In the genomic region with DNA sequence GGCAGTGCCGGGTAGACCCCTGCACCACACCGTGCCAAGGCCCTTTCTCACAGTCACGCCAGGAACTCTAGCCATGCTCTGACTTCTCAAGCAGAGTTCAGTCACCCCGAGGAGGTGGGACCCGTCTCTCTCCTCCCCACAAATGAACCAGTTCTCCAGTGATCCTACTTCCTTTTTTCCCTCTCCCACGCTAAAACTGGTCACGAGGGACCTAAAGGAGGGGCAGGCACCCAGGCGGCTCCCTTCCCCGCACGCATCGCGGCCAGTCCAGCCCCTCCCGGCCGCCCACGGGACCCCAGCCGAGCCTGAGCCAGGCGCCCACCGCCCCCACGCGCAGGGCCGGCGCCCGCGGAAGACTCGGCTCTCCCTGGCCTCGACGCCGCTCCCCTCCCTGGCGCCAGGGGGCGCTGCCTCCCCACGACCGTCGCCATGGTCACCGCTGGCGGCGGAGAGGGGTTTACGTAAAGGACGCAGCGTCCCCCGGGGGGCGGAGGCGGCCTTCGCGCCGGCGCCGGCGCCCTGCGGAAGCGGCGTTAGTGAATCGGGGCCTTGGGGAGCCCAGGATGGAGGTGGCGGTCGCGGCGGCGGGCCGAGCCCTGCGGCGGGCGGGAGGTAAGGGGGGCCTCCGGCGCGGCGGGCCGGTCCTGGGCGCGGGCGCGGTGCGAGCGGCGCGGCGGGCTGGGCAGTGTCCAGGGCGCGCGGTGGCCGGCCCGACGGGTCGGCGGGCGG, we compare ENCODE assay signal across 1 cellular context.
TF ChIP-seq lines count a peak whose summit lies in the region.

A gene with protein sequence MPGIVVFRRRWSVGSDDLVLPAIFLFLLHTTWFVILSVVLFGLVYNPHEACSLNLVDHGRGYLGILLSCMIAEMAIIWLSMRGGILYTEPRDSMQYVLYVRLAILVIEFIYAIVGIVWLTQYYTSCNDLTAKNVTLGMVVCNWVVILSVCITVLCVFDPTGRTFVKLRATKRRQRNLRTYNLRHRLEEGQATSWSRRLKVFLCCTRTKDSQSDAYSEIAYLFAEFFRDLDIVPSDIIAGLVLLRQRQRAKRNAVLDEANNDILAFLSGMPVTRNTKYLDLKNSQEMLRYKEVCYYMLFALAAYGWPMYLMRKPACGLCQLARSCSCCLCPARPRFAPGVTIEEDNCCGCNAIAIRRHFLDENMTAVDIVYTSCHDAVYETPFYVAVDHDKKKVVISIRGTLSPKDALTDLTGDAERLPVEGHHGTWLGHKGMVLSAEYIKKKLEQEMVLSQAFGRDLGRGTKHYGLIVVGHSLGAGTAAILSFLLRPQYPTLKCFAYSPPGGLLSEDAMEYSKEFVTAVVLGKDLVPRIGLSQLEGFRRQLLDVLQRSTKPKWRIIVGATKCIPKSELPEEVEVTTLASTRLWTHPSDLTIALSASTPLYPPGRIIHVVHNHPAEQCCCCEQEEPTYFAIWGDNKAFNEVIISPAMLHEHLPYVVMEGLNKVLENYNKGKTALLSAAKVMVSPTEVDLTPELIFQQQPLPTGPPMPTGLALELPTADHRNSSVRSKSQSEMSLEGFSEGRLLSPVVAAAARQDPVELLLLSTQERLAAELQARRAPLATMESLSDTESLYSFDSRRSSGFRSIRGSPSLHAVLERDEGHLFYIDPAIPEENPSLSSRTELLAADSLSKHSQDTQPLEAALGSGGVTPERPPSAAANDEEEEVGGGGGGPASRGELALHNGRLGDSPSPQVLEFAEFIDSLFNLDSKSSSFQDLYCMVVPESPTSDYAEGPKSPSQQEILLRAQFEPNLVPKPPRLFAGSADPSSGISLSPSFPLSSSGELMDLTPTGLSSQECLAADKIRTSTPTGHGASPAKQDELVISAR (plus strand): TSS at position 499 of the 729 bp plus-strand sequence. CDS start 39,765 bp downstream, outside the sequence.

TF ChIP-seq in HEK293, 187 proteins besides CTCF, POLR2A, EP300 and RAD21 (continued from another document):
- TF ChIP-seq, protein P1, sequence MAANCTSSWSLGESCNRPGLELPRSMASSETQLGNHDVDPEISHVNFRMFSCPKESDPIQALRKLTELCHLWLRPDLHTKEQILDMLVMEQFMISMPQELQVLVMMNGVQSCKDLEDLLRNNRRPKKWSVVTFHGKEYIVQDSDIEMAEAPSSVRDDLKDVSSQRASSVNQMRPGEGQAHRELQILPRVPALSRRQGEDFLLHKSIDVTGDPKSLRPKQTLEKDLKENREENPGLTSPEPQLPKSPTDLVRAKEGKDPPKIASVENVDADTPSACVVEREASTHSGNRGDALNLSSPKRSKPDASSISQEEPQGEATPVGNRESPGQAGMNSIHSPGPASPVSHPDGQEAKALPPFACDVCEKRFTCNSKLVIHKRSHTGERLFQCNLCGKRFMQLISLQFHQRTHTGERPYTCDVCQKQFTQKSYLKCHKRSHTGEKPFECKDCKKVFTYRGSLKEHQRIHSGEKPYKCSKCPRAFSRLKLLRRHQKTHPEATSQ (tag by site-specific recombination; IDR thresholded peaks at IDR 0.05): no peak
- TF ChIP-seq EGR2 (tag by site-specific recombination; IDR thresholded peaks at IDR 0.05; ENCODE audit: low read depth) (peak; percentile 58), KLF10 (tag by site-specific recombination; IDR thresholded peaks at IDR 0.05) (no peak), ZNF248 (tag by site-specific recombination; IDR thresholded peaks at IDR 0.05) (no peak), BCL11A (tag by site-specific recombination; IDR thresholded peaks at IDR 0.05; ENCODE audit: low read depth) (no peak), ZNF138 (tag by site-specific recombination; IDR thresholded peaks at IDR 0.05; ENCODE audit: borderline replicate concordance) (no peak), ZNF292 (tag by site-specific recombination; IDR thresholded peaks at IDR 0.05; ENCODE audit: borderline replicate concordance, low read depth) (no peak), FEZF1 (tag by site-specific recombination; IDR thresholded peaks at IDR 0.05) (no peak), MYNN (tag by site-specific recombination; IDR thresholded peaks at IDR 0.05; ENCODE audit: borderline replicate concordance) (no peak), ZNF155 (tag by site-specific recombination; IDR thresholded peaks at IDR 0.05) (no peak), GLIS1 (tag by site-specific recombination; IDR thresholded peaks at IDR 0.05) (peak; percentile 42; the same call in 1 of the 2 replicates), ZNF2 (tag by site-specific recombination; IDR thresholded peaks at IDR 0.05) (no peak), GLI2 (tag by site-specific recombination; IDR thresholded peaks at IDR 0.05; ENCODE audit: borderline replicate concordance, low read depth) (no peak), ZNF776 (tag by site-specific recombination; IDR thresholded peaks at IDR 0.05; ENCODE audit: borderline replicate concordance) (no peak), BCL11B (tag by site-specific recombination; IDR thresholded peaks at IDR 0.05; ENCODE audit: low read depth) (no peak), ZIC2 (tag by site-specific recombination; IDR thresholded peaks at IDR 0.05) (no peak), ZNF549 (tag by site-specific recombination; IDR thresholded peaks at IDR 0.05) (no peak), ZNF37A (tag by site-specific recombination; IDR thresholded peaks at IDR 0.05) (no peak), ZBTB8A (tag by site-specific recombination; IDR thresholded peaks at IDR 0.05) (peak; percentile 16; the same call in 1 of the 2 replicates), ZNF133 (tag by site-specific recombination; IDR thresholded peaks at IDR 0.05) (no peak), ZBTB21 (tag by site-specific recombination; IDR thresholded peaks at IDR 0.05) (no peak), ZNF664 (tag by site-specific recombination; IDR thresholded peaks at IDR 0.05) (no peak), ZNF354C (tag by site-specific recombination; IDR thresholded peaks at IDR 0.05; ENCODE audit: borderline replicate concordance, low read depth) (no peak), ZNF214 (tag by site-specific recombination; IDR thresholded peaks at IDR 0.05; ENCODE audit: borderline replicate concordance) (no peak), ZNF555 (tag by site-specific recombination; conservative IDR thresholded peaks at IDR 0.05) (no peak)
- TF ChIP-seq, protein P2, sequence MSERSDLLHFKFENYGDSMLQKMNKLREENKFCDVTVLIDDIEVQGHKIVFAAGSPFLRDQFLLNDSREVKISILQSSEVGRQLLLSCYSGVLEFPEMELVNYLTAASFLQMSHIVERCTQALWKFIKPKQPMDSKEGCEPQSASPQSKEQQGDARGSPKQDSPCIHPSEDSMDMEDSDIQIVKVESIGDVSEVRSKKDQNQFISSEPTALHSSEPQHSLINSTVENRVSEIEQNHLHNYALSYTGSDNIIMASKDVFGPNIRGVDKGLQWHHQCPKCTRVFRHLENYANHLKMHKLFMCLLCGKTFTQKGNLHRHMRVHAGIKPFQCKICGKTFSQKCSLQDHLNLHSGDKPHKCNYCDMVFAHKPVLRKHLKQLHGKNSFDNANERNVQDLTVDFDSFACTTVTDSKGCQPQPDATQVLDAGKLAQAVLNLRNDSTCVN (tag by site-specific recombination; optimal IDR thresholded peaks at IDR 0.05): peak; percentile 29
- TF ChIP-seq, protein P3, sequence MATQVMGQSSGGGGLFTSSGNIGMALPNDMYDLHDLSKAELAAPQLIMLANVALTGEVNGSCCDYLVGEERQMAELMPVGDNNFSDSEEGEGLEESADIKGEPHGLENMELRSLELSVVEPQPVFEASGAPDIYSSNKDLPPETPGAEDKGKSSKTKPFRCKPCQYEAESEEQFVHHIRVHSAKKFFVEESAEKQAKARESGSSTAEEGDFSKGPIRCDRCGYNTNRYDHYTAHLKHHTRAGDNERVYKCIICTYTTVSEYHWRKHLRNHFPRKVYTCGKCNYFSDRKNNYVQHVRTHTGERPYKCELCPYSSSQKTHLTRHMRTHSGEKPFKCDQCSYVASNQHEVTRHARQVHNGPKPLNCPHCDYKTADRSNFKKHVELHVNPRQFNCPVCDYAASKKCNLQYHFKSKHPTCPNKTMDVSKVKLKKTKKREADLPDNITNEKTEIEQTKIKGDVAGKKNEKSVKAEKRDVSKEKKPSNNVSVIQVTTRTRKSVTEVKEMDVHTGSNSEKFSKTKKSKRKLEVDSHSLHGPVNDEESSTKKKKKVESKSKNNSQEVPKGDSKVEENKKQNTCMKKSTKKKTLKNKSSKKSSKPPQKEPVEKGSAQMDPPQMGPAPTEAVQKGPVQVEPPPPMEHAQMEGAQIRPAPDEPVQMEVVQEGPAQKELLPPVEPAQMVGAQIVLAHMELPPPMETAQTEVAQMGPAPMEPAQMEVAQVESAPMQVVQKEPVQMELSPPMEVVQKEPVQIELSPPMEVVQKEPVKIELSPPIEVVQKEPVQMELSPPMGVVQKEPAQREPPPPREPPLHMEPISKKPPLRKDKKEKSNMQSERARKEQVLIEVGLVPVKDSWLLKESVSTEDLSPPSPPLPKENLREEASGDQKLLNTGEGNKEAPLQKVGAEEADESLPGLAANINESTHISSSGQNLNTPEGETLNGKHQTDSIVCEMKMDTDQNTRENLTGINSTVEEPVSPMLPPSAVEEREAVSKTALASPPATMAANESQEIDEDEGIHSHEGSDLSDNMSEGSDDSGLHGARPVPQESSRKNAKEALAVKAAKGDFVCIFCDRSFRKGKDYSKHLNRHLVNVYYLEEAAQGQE (tag by site-specific recombination; IDR thresholded peaks at IDR 0.05): no peak
- TF ChIP-seq, protein P4, sequence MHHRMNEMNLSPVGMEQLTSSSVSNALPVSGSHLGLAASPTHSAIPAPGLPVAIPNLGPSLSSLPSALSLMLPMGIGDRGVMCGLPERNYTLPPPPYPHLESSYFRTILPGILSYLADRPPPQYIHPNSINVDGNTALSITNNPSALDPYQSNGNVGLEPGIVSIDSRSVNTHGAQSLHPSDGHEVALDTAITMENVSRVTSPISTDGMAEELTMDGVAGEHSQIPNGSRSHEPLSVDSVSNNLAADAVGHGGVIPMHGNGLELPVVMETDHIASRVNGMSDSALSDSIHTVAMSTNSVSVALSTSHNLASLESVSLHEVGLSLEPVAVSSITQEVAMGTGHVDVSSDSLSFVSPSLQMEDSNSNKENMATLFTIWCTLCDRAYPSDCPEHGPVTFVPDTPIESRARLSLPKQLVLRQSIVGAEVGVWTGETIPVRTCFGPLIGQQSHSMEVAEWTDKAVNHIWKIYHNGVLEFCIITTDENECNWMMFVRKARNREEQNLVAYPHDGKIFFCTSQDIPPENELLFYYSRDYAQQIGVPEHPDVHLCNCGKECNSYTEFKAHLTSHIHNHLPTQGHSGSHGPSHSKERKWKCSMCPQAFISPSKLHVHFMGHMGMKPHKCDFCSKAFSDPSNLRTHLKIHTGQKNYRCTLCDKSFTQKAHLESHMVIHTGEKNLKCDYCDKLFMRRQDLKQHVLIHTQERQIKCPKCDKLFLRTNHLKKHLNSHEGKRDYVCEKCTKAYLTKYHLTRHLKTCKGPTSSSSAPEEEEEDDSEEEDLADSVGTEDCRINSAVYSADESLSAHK (tag by site-specific recombination; IDR thresholded peaks at IDR 0.05): no peak
